In the genomic region with DNA sequence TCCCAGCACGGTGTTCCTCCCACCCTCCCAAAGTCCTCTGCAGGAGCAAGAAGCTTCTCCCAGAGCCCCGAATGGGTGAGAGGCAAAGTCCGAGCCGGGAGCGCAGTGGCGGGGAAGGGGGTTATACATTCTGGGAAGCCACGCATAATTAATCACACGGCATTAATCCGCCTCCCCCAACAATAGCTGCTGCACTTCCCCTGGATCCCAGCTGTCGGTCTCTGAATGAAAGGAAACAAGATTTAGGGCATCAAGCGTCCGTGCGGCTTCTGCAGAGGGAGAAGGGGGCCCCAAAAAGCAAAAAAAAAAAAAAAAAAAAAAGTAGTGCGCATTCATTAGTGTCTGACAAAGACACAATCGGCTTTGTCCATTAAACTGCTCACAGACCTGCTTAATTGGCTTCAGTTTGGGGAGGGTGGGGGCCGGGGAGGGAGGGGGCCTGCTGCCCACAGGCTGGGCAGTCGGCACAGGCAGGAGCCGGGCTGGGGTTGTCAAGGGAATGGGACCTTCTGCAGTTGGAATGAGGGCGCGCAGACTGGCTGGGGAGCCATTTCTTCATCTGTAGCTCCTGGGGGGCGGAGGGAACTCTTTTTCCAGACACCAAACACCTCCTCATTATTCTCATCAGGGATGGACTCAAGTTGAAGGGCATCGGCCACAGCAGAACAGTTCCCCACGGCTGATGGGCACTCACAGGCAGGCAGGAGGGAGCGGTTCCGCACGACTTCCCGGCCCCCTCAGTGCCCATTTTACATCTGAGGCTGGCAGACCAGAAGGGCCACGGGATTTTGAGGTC, we compare ENCODE assay signal across 11 cellular contexts. TPM values are rescaled to one million over a fixed set of nuclear protein-coding genes. Genes with fewer than 3 reads are reported as not detected.
A peak's percentile ranks its signal among the peaks of the same experiment; 100 is the strongest.
DNase-seq lines count a peak whose midpoint lies in the region; ATAC-seq and TF ChIP-seq lines count a peak whose summit lies in the region.
"Had no signal": no experiment of that assay in that cellular context is flagged by ENCODE, and none has a peak within 500 bp of the region (broad histone marks: within the 10 kb centered on the region; RNA-seq: fewer than 3 reads in every experiment).

No MANE protein-coding gene starts in this region.

- ATAC-seq in right cardiac atrium (no peak), left cardiac atrium (no peak)
- ATAC-seq in naive thymus-derived CD4-positive, alpha-beta T cell, result no peak

- TF ChIP-seq CTCF in chondrocyte (IDR thresholded peaks at IDR 0.05) (no peak), BE2C (IDR thresholded peaks at IDR 0.05; ENCODE audit: low read depth, low read length) (no peak)

- 63% methylated on average over 28 of the region's 28 CpGs for WGBS in right cardiac atrium

- no peaks in the 10 kb centered on the region for H3K27me3 ChIP-seq in right cardiac atrium (ENCODE audit: control insufficient read depth, insufficient read depth)
- H3K27me3 ChIP-seq in naive thymus-derived CD4-positive, alpha-beta T cell (ENCODE audit: control insufficient read depth in 2 of 2, insufficient read depth in 2 of 2, low read length in 2 of 2), result no peaks in the 10 kb centered on the region
- peaks cover 43% of the 10 kb centered on the region for H3K27me3 ChIP-seq in BE2C

- H3K4me1 ChIP-seq in right cardiac atrium (ENCODE audit: control insufficient read depth, insufficient read depth, low read length) (peaks cover 11% of the 10 kb centered on the region), BE2C (no peaks in the 10 kb centered on the region)
- H3K4me1 ChIP-seq in naive thymus-derived CD4-positive, alpha-beta T cell (ENCODE audit: control insufficient read depth in 2 of 2, insufficient read depth in 2 of 2, low read length in 2 of 2), result peaks cover 52 to 61% of the 10 kb centered on the region in 2 donors

- no peaks in the 10 kb centered on the region for H3K9me3 Mint-ChIP-seq in chondrocyte (ENCODE audit: low read depth)
- no peaks in the 10 kb centered on the region for H3K9me3 Mint-ChIP-seq in naive thymus-derived CD4-positive, alpha-beta T cell

- H3K9me3 ChIP-seq in right cardiac atrium (ENCODE audit: control insufficient read depth, low read length) (no peaks in the 10 kb centered on the region), BE2C (no peaks in the 10 kb centered on the region)
- no peaks in the 10 kb centered on the region for H3K9me3 ChIP-seq in naive thymus-derived CD4-positive, alpha-beta T cell (ENCODE audit: control insufficient read depth in 2 of 3, low read length in 3 of 3)

- peak overlapping the region; percentile 9 for H3K27ac ChIP-seq in right cardiac atrium (ENCODE audit: low read length)
- no peak overlapping the region for H3K27ac ChIP-seq in naive thymus-derived CD4-positive, alpha-beta T cell (ENCODE audit: low read depth, low read length)
- H3K27ac ChIP-seq: epithelial cell of prostate had no signal

- POLR2A ChIA-PET in naive thymus-derived CD4-positive, alpha-beta T cell (lab: Charles Lee), result interaction anchor here (0.9 kb wide), 1 partner anchor 10 kb away, joined by 4 read pairs; no protein-coding TSS in a partner anchor

- peaks cover 19% of the 10 kb centered on the region for H3K4me1 Mint-ChIP-seq in chondrocyte (ENCODE audit: low read depth)
- peaks cover 19 to 72% (median 49%) of the 10 kb centered on the region in 7 donors for H3K4me1 Mint-ChIP-seq in naive thymus-derived CD4-positive, alpha-beta T cell

- H3K36me3 ChIP-seq in naive thymus-derived CD4-positive, alpha-beta T cell (ENCODE audit: control insufficient read depth in 2 of 3, insufficient read depth in 3 of 3, low read length in 3 of 3), result peaks cover 0 to 20% (median 0%) of the 10 kb centered on the region in 3 experiments
- H3K36me3 ChIP-seq in BE2C, result no peaks in the 10 kb centered on the region

- no peaks in the 10 kb centered on the region for H3K27me3 Mint-ChIP-seq in chondrocyte (ENCODE audit: low read depth)
- H3K27me3 Mint-ChIP-seq in naive thymus-derived CD4-positive, alpha-beta T cell, result no peaks in the 10 kb centered on the region

- no peak overlapping the region for H3K27ac Mint-ChIP-seq in chondrocyte (ENCODE audit: unreplicated experiment)
- H3K27ac Mint-ChIP-seq in naive thymus-derived CD4-positive, alpha-beta T cell, result peak overlapping the region in 6 of 9 donors; percentile 56 to 83 (median 63)

- peaks cover 2% of the 10 kb centered on the region for H3K36me3 Mint-ChIP-seq in chondrocyte (ENCODE audit: low read depth)
- peaks cover 0 to 8% (median 0%) of the 10 kb centered on the region in 5 donors for H3K36me3 Mint-ChIP-seq in naive thymus-derived CD4-positive, alpha-beta T cell

- H3K4me3 ChIP-seq in right cardiac atrium (ENCODE audit: low read length) (no peak overlapping the region), BE2C (ENCODE audit: low read depth, low read length) (no peak overlapping the region)
- no peak overlapping the region for H3K4me3 ChIP-seq in naive thymus-derived CD4-positive, alpha-beta T cell (ENCODE audit: low read length)

- intact Hi-C loops in right cardiac atrium (cut with DNase I) (loop anchor here in 1 of 4 donors (5.0 kb wide), 1 partner anchor 40 kb away; no protein-coding TSS in a partner anchor), left cardiac atrium (cut with DNase I) (loop anchor here (10.0 kb wide), 3 partner anchors 48 to 82 kb away; no protein-coding TSS in a partner anchor)
- intact Hi-C loops in naive thymus-derived CD4-positive, alpha-beta T cell (cut with micrococcal nuclease), result loop anchor here in 1 of 2 donors (10.0 kb wide), 2 partner anchors 138 to 298 kb away; a partner anchor contains a TSS

- CTCF ChIA-PET in naive thymus-derived CD4-positive, alpha-beta T cell (lab: Charles Lee), result no interaction called here

- H3K4me3 Mint-ChIP-seq in chondrocyte (ENCODE audit: unreplicated experiment), result peak overlapping the region; percentile 33
- H3K4me3 Mint-ChIP-seq in naive thymus-derived CD4-positive, alpha-beta T cell, result peak overlapping the region in 9 of 10 donors; percentile 78 to 95 (median 88)

- DNase-seq in right cardiac atrium, result no peak
- DNase-seq in left cardiac atrium, result no peak
- DNase-seq in chondrocyte (ENCODE audit: low spot score), result no peak
- no peak for DNase-seq in naive thymus-derived CD4-positive, alpha-beta T cell
- DNase-seq in RPMI8226, result no peak
- DNase-seq in BE2C, result no peak
- no peak for DNase-seq in kidney tubule cell (ENCODE audit: low spot score)
- DNase-seq in HPDE6-E6E7 (ENCODE audit: extremely low spot score), result no peak
- DNase-seq: kidney, NCI-H1048 had no signal

RNA-seq across cellular contexts. Expression of a gene that starts 3.4 kb away (rescaled TPM):
- total RNA-seq in right cardiac atrium, result 10 to 100 TPM; 20.4 to 31.9 (median 29.4) TPM
- polyA plus RNA-seq in right cardiac atrium, result 10.8 TPM
- 10 to 100 TPM; 22.7 to 36.0 TPM for total RNA-seq in left cardiac atrium
- total RNA-seq in chondrocyte, result 11.6 to 28.7 TPM (median 27.5 TPM) in 3 replicates
- 10 to 100 TPM; 49.7 to 92.9 (median 58.0) TPM for total RNA-seq in naive thymus-derived CD4-positive, alpha-beta T cell
- polyA plus RNA-seq in naive thymus-derived CD4-positive, alpha-beta T cell, result 1 to 10 TPM; 1.9 to 7.1 TPM
- 0.91 TPM for polyA plus RNA-seq in BE2C (2012; ENCODE audit: insufficient read depth, insufficient read length, low read depth)

RNA-seq across cellular contexts. Expression of a gene that starts 59.6 kb away (rescaled TPM):
- total RNA-seq in right cardiac atrium (10 to 100 TPM; 24.2 to 35.3 (median 28.6) TPM), left cardiac atrium (10 to 100 TPM; 27.4 to 40.8 TPM), chondrocyte (91.7 to 95.7 TPM (median 93.4 TPM) in 3 replicates)
- 23.1 TPM for polyA plus RNA-seq in right cardiac atrium
- total RNA-seq in naive thymus-derived CD4-positive, alpha-beta T cell, result 10 to 100 TPM; 79.8 to 88.5 (median 86.1) TPM
- polyA plus RNA-seq in naive thymus-derived CD4-positive, alpha-beta T cell, result 10 to 100 TPM; 25.4 to 42.9 TPM
- 70.2 TPM for polyA plus RNA-seq in BE2C (2012; ENCODE audit: insufficient read depth, insufficient read length, low read depth)
